ENCODE assay signal across 8 cellular contexts in genomic region chr17:64662774-64663367, GRCh38. TPM values are rescaled to one million over a fixed set of nuclear protein-coding genes. Genes with fewer than 3 reads are reported as not detected.
DNase-seq lines count a peak whose midpoint lies in the region; ATAC-seq, FAIRE-seq and TF ChIP-seq lines count a peak whose summit lies in the region.

No MANE protein-coding gene starts in this region.

- H3K9ac ChIP-seq in adipocyte (ENCODE audit: low read length), result peak overlapping the region; percentile 84

- no peak for FAIRE-seq in A549 (lab: Jason Lieb, UNC)
- no peak for FAIRE-seq in GM12892 (lab: Jason Lieb, UNC)

- H3K4me2 ChIP-seq in A549, result peak overlapping the region; percentile 75

- TF ChIP-seq RAD21 in A549 (conservative IDR thresholded peaks at IDR 0.05 in 1 of 2, IDR thresholded peaks at IDR 0.05 in 1 of 2), result no peak

- H3K27me3 ChIP-seq in adipocyte (replicated peaks; ENCODE audit: control insufficient read depth, insufficient read depth, low read length) (no peaks in the 10 kb centered on the region), vagina (no peaks in the 10 kb centered on the region)

- POLR2A ChIA-PET in A549 (lab: Yijun Ruan, JAX), result interaction anchor here (0.6 to 2.7 kb wide), 9 partner anchors 8 to 161 kb away, joined by 3 to 20 read pairs (median 4); partner anchors contain the start of genes CEP95 and DDX5
- POLR2A ChIA-PET in HEK293 (lab: Yijun Ruan, JAX), result interaction anchor here (0.8 to 1.9 kb wide), 4 partner anchors 14 to 157 kb away, joined by 3 to 12 read pairs (median 6); partner anchors contain the start of genes CEP95 and DDX5

- H3K4me1 ChIP-seq in A549, result peaks cover 55% of the 10 kb centered on the region
- H3K4me1 ChIP-seq in HEK293 (ENCODE audit: control insufficient read depth, insufficient read depth, low read length), result peaks cover 19% of the 10 kb centered on the region
- H3K4me1 ChIP-seq in adipocyte (ENCODE audit: control insufficient read depth, insufficient read depth, low read length), result peaks cover 26% of the 10 kb centered on the region
- peaks cover 23% of the 10 kb centered on the region for H3K4me1 ChIP-seq in vagina

- WGBS in A549 (ENCODE audit: missing lambda C conversion rate), result 53% methylated on average over 18 of the region's 18 CpGs
- 56 to 59% methylated on average over 18 of the region's 18 CpGs for WGBS in lower leg skin, 2 donors

- H3K27ac ChIP-seq in A549, result peak overlapping the region; percentile 92 to 94
- peak overlapping the region; percentile 57; the same call in 1 of the 2 replicates for H3K27ac ChIP-seq in HEK293 (ENCODE audit: extremely low read depth, low read depth, low read length)
- peak overlapping the region; percentile 88 for H3K27ac ChIP-seq in vagina

- intact Hi-C loops in lower leg skin (cut with DNase I; ENCODE audit: low total_unique reads), result no loop called here
- intact Hi-C loops in vagina (cut with DNase I), result loop anchor here (10.0 kb wide), 1 partner anchor 82 kb away; no protein-coding TSS in a partner anchor
- intact Hi-C loops in sciatic nerve (cut with DNase I), result no loop called here

- H3K36me3 ChIP-seq in HEK293 (ENCODE audit: control insufficient read depth in 2 of 2, insufficient read depth in 1 of 2, low read length in 2 of 2) (no peaks in the 10 kb centered on the region), adipocyte (ENCODE audit: control insufficient read depth, insufficient read depth, low read length, severe bottlenecking) (no peaks in the 10 kb centered on the region), vagina (no peaks in the 10 kb centered on the region)

- H3K4me3 ChIP-seq in A549 (peak overlapping the region; percentile 92), HEK293 (ENCODE audit: low read depth, low read length) (peak overlapping the region; percentile 82), adipocyte (ENCODE audit: low read length) (peak overlapping the region; percentile 90), lower leg skin (ENCODE audit: low read depth, poor library complexity, severe bottlenecking) (peak overlapping the region; percentile 82), vagina (peak overlapping the region; percentile 70 to 88)

- TF ChIP-seq POLR2A in A549 (IDR thresholded peaks at IDR 0.05; ENCODE audit: low read length), result no peak
- no peak for TF ChIP-seq POLR2A in lower leg skin (IDR thresholded peaks at IDR 0.05)
- no peak for TF ChIP-seq POLR2A in vagina (IDR thresholded peaks at IDR 0.05)
- no peak for TF ChIP-seq POLR2A in GM12892 (IDR thresholded peaks at IDR 0.05; ENCODE audit: low read depth, low read length)

- TF ChIP-seq EP300 in A549 (IDR thresholded peaks at IDR 0.05), result no peak

- H3K9me3 ChIP-seq in A549, result no peaks in the 10 kb centered on the region
- H3K9me3 ChIP-seq in HEK293 (ENCODE audit: control insufficient read depth, insufficient read depth, low read depth, low read length), result no peaks in the 10 kb centered on the region
- no peaks in the 10 kb centered on the region for H3K9me3 ChIP-seq in adipocyte (ENCODE audit: control insufficient read depth, low read length)
- H3K9me3 ChIP-seq in vagina, result no peaks in the 10 kb centered on the region

- CTCF ChIA-PET in A549 (lab: Yijun Ruan, JAX), result interaction anchor here (1.8 kb wide), 2 partner anchors 77 to 112 kb away, joined by 3 to 7 read pairs; no protein-coding TSS in a partner anchor
- CTCF ChIA-PET in HEK293 (lab: Yijun Ruan, JAX), result no interaction called here

- DNase-seq in A549 (ENCODE audit: low read depth in 1 of 2, low spot score in 1 of 2), result no peak
- DNase-seq in adipocyte (ENCODE audit: low read depth), result no peak
- DNase-seq in lower leg skin (ENCODE audit: low spot score in 2 of 2), result no peak
- no peak for DNase-seq in vagina (ENCODE audit: extremely low spot score in 2 of 2)
- no peak for DNase-seq in GM12892 (ENCODE audit: insufficient read length)
- DNase-seq in sciatic nerve (ENCODE audit: low spot score), result no peak

- ATAC-seq in A549 (peak in 1 of 2 experiments; percentile 13; a peak in 3 of 6 replicates), HG03520 (IDR thresholded peaks at IDR 0.05; ENCODE audit: unreplicated experiment) (no peak), sciatic nerve (no peak)

- TF ChIP-seq CTCF in A549 (IDR thresholded peaks at IDR 0.05) (no peak), HEK293 (tag by site-specific recombination; IDR thresholded peaks at IDR 0.05) (no peak), lower leg skin (IDR thresholded peaks at IDR 0.05) (no peak), vagina (IDR thresholded peaks at IDR 0.05) (no peak)

TF ChIP-seq in A549, 52 proteins besides CTCF, POLR2A, EP300 and RAD21:
- TF ChIP-seq SREBF2 (IDR thresholded peaks at IDR 0.05), result no peak
- no peak for TF ChIP-seq HOXB13 (CRISPR knock-in tag; IDR thresholded peaks at IDR 0.05; ENCODE audit: low read depth)
- TF ChIP-seq TP53 (CRISPR knock-in tag; IDR thresholded peaks at IDR 0.05), result no peak
- no peak for TF ChIP-seq HOXA7 (CRISPR knock-in tag; IDR thresholded peaks at IDR 0.05)
- no peak for TF ChIP-seq GATA3 (IDR thresholded peaks at IDR 0.05; ENCODE audit: borderline replicate concordance)
- TF ChIP-seq BCL3 (IDR thresholded peaks at IDR 0.05), result no peak
- no peak for TF ChIP-seq JUN (IDR thresholded peaks at IDR 0.05)
- no peak for TF ChIP-seq NPAS2 (CRISPR knock-in tag; IDR thresholded peaks at IDR 0.05; ENCODE audit: borderline replicate concordance)
- no peak for TF ChIP-seq ELK1 (IDR thresholded peaks at IDR 0.05; ENCODE audit: low read depth, low read length)
- TF ChIP-seq PHF8 (IDR thresholded peaks at IDR 0.05; ENCODE audit: borderline replicate concordance, low read depth), result no peak
TF ChIP-seq in A549: peak in this region for 0.

TF ChIP-seq in HEK293, 187 proteins besides CTCF, POLR2A, EP300 and RAD21 (continues in another document):
- TF ChIP-seq, protein P1, sequence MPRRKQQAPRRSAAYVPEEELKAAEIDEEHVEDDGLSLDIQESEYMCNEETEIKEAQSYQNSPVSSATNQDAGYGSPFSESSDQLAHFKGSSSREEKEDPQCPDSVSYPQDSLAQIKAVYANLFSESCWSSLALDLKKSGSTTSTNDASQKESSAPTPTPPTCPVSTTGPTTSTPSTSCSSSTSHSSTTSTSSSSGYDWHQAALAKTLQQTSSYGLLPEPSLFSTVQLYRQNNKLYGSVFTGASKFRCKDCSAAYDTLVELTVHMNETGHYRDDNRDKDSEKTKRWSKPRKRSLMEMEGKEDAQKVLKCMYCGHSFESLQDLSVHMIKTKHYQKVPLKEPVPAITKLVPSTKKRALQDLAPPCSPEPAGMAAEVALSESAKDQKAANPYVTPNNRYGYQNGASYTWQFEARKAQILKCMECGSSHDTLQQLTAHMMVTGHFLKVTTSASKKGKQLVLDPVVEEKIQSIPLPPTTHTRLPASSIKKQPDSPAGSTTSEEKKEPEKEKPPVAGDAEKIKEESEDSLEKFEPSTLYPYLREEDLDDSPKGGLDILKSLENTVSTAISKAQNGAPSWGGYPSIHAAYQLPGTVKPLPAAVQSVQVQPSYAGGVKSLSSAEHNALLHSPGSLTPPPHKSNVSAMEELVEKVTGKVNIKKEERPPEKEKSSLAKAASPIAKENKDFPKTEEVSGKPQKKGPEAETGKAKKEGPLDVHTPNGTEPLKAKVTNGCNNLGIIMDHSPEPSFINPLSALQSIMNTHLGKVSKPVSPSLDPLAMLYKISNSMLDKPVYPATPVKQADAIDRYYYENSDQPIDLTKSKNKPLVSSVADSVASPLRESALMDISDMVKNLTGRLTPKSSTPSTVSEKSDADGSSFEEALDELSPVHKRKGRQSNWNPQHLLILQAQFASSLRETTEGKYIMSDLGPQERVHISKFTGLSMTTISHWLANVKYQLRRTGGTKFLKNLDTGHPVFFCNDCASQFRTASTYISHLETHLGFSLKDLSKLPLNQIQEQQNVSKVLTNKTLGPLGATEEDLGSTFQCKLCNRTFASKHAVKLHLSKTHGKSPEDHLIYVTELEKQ (tag by site-specific recombination; IDR thresholded peaks at IDR 0.05; ENCODE audit: borderline replicate concordance), result no peak
- TF ChIP-seq ZNF596 (tag by site-specific recombination; IDR thresholded peaks at IDR 0.05) (no peak), ZNF394 (tag by site-specific recombination; IDR thresholded peaks at IDR 0.05; ENCODE audit: borderline replicate concordance) (peak; percentile 53; the same call in 1 of the 2 replicates), ZFP41 (tag by site-specific recombination; IDR thresholded peaks at IDR 0.05; ENCODE audit: borderline replicate concordance) (no peak), ZEB2 (tag by site-specific recombination; IDR thresholded peaks at IDR 0.05) (0 out of 2 replicates have a peak, but pooled peaks have one; percentile 28), ZFP37 (tag by site-specific recombination; IDR thresholded peaks at IDR 0.05) (0 out of 2 replicates have a peak, but pooled peaks have one; percentile 11), SP3 (tag by site-specific recombination; IDR thresholded peaks at IDR 0.05) (0 out of 2 replicates have a peak, but pooled peaks have one; percentile 4), ZBTB8A (tag by site-specific recombination; IDR thresholded peaks at IDR 0.05) (peak; percentile 9; the same call in 1 of the 2 replicates)

RNA-seq across cellular contexts. Expression of gene SMURF2, which starts 0.8 kb away (rescaled TPM):
- 26.3 and 29.1 TPM in 2 replicates for polyA plus RNA-seq in A549 (2011; rRNA removed)
- 8.3 and 8.9 TPM in 2 replicates for polyA plus RNA-seq in A549 (2012; cell fraction: cytosol; rRNA removed)
- 7.0 and 11.0 TPM in 2 replicates for polyA plus RNA-seq in A549 (2012; cell fraction: nucleus; rRNA removed)
- polyA plus RNA-seq in A549 (2017; fragmentation: RNase III; extraction: RNeasy Plus Mini Kit Qiagen cat#74134 plus additional on column Dnase treatment), result 16.7 to 21.1 TPM (median 17.6 TPM) in 3 replicates
- polyA minus RNA-seq in A549 (2011; rRNA and poly(A)+ RNA removed), result 33.6 and 34.0 TPM in 2 replicates
- 10 to 100 TPM; 13.2 to 21.0 (median 20.5) TPM for total RNA-seq in lower leg skin
- 19.9 TPM for total RNA-seq in vagina
- polyA plus RNA-seq in GM12892 (2012; ENCODE audit: missing spikeins), result 5.1 TPM
- 29.8 TPM for total RNA-seq in sciatic nerve
